In the genomic region with DNA sequence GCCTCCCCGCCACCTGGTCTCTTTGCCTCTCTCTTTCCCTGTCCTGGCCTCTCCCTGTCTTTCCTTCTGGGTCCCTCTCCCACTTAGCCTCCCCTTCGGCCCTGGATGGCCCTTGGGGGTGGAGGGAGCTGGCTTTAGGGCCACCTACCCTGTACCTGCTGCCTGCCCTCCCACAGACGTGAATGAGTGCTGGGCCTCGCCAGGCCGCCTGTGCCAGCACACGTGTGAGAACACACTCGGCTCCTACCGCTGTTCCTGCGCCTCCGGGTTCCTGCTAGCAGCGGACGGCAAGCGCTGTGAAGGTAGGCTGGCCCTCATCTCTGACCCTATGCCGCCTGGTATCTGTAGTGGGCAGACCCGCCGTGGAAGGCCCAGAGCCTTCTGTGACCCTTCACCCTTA, we compare ENCODE assay signal across 25 cellular contexts.
"Had no signal": no experiment of that assay in that cellular context is flagged by ENCODE, and none has a peak within 500 bp of the region (broad histone marks: within the 10 kb centered on the region; RNA-seq: fewer than 3 reads in every experiment).

No MANE protein-coding gene starts in this region.

- H3K4me1 Mint-ChIP-seq: activated CD4-positive, alpha-beta memory T cell treated with anti-CD3 and anti-CD28 coated beads, Interleukin-2, amount 10 ng/mL, durations not matched to agents 7 days and 5 days; activated CD4-positive, alpha-beta T cell treated with anti-CD3 and anti-CD28 coated beads for 36 hours; activated T-helper 17 cell treated with anti-CD3 and anti-CD28 coated beads, Interleukin-2, amount 50 U/mL, for 72 hours; brain had no signal

- H3K27ac Mint-ChIP-seq: activated CD4-positive, alpha-beta memory T cell treated with anti-CD3 and anti-CD28 coated beads, Interleukin-2, amount 10 ng/mL, durations not matched to agents 7 days and 5 days; activated CD4-positive, alpha-beta T cell treated with anti-CD3 and anti-CD28 coated beads for 36 hours; activated naive CD4-positive, alpha-beta T cell treated with anti-CD3 and anti-CD28 coated beads for 36 hours; activated naive CD8-positive, alpha-beta T cell; activated T-helper 17 cell treated with anti-CD3 and anti-CD28 coated beads, Interleukin-2, amount 50 U/mL, for 72 hours; T-helper 1 cell treated with Interleukin-12 subunit alpha and Interleukin-12 subunit beta and Interleukin-4 antibody, amounts not matched to agents 30 μg/mL and 1 μg/mL, for 36 hours had no signal

- H3K36me3 ChIP-seq: cardiac muscle cell, MG63, Peyer's patch had no signal

- H3K4me3 Mint-ChIP-seq: activated CD4-positive, alpha-beta memory T cell treated with anti-CD3 and anti-CD28 coated beads, Interleukin-2, amount 10 ng/mL, durations not matched to agents 7 days and 5 days; activated CD4-positive, alpha-beta T cell treated with anti-CD3 and anti-CD28 coated beads for 36 hours; activated naive CD4-positive, alpha-beta T cell treated with anti-CD3 and anti-CD28 coated beads for 36 hours; activated naive CD8-positive, alpha-beta T cell; activated T-helper 17 cell treated with anti-CD3 and anti-CD28 coated beads, Interleukin-2, amount 50 U/mL, for 72 hours; brain; T-helper 1 cell treated with Interleukin-12 subunit alpha and Interleukin-12 subunit beta and Interleukin-4 antibody, amounts not matched to agents 30 μg/mL and 1 μg/mL, for 36 hours had no signal

- DNase-seq: activated CD4-positive, alpha-beta memory T cell treated with anti-CD3 and anti-CD28 coated beads, Interleukin-2, amount 10 ng/mL, durations not matched to agents 7 days and 5 days; activated CD4-positive, alpha-beta T cell treated with anti-CD3 and anti-CD28 coated beads for 36 hours; activated CD4-positive, alpha-beta T cell treated with anti-CD3 and anti-CD28 coated beads, Interleukin-2, amount 50 U/mL, for 1 hour; activated gamma-delta T cell; activated naive CD4-positive, alpha-beta T cell treated with anti-CD3 and anti-CD28 coated beads for 36 hours; activated T-cell treated with anti-CD3 and anti-CD28 coated beads for 4 hours; activated T-cell treated with anti-CD3 and anti-CD28 coated beads, Interleukin-2, amount 50 U/mL, for 48 hours; amygdala; cerebellar nuclear complex; MG63; MV-4-11; NCI-H1105; NCI-H1436; NCI-H187; NCI-H2081; NCI-H446; NCI-H524; Peyer's patch; SHP77 treated with DMSO at 0.1 percent for 48 hours; T1000 had no signal

- H3K9me3 Mint-ChIP-seq: activated CD4-positive, alpha-beta memory T cell treated with anti-CD3 and anti-CD28 coated beads, Interleukin-2, amount 10 ng/mL, durations not matched to agents 7 days and 5 days; activated naive CD4-positive, alpha-beta T cell treated with anti-CD3 and anti-CD28 coated beads for 36 hours; activated T-helper 17 cell treated with anti-CD3 and anti-CD28 coated beads, Interleukin-2, amount 50 U/mL, for 72 hours; brain; T-helper 1 cell treated with Interleukin-12 subunit alpha and Interleukin-12 subunit beta and Interleukin-4 antibody, amounts not matched to agents 30 μg/mL and 1 μg/mL, for 36 hours had no signal

- H3K27me3 Mint-ChIP-seq: activated CD4-positive, alpha-beta memory T cell treated with anti-CD3 and anti-CD28 coated beads, Interleukin-2, amount 10 ng/mL, durations not matched to agents 7 days and 5 days; activated CD4-positive, alpha-beta T cell treated with anti-CD3 and anti-CD28 coated beads for 36 hours; activated naive CD8-positive, alpha-beta T cell; activated T-helper 17 cell treated with anti-CD3 and anti-CD28 coated beads, Interleukin-2, amount 50 U/mL, for 72 hours had no signal

- H3K4me1 ChIP-seq: Peyer's patch had no signal

- H3K27me3 ChIP-seq: cardiac muscle cell, MG63, Peyer's patch had no signal

- H3K9me3 ChIP-seq: MG63, Peyer's patch had no signal

- H3K36me3 Mint-ChIP-seq: activated naive CD8-positive, alpha-beta T cell; brain had no signal

- H3K27ac ChIP-seq: cardiac muscle cell, Peyer's patch had no signal

- H3K4me3 ChIP-seq: cardiac muscle cell, MG63, Peyer's patch had no signal

- ATAC-seq: activated CD4-positive, alpha-beta T cell treated with anti-CD3 and anti-CD28 coated beads for 36 hours; activated T-helper 17 cell treated with anti-CD3 and anti-CD28 coated beads, Interleukin-2, amount 50 U/mL, for 72 hours had no signal
